In genomic region chr21:45499970-45500575, GRCh38 we compare ENCODE assay signal across 23 cellular contexts. TPM values are rescaled to one million over a fixed set of nuclear protein-coding genes. Genes with fewer than 3 reads are reported as not detected.
A peak's percentile ranks its signal among the peaks of the same experiment; 100 is the strongest.
DNase-seq lines count a peak whose midpoint lies in the region; ATAC-seq and TF ChIP-seq lines count a peak whose summit lies in the region.
"Had no signal": no experiment of that assay in that cellular context is flagged by ENCODE, and none has a peak within 500 bp of the region (broad histone marks: within the 10 kb centered on the region; RNA-seq: fewer than 3 reads in every experiment).

No MANE protein-coding gene starts in this region.

- H3K9me3 ChIP-seq in sigmoid colon: no peaks in the 10 kb centered on the region
- H3K9me3 ChIP-seq: gastroesophageal sphincter, suprapubic skin, uterus had no signal

- peaks cover 0 to 41% (median 15%) of the 10 kb centered on the region in 4 donors for H3K36me3 ChIP-seq in sigmoid colon
- H3K36me3 ChIP-seq: uterus had no signal

- no peak for TF ChIP-seq CTCF in sigmoid colon (IDR thresholded peaks at IDR 0.05)

- no peaks in the 10 kb centered on the region for H3K4me1 ChIP-seq in sigmoid colon
- H3K4me1 ChIP-seq: gastroesophageal sphincter, suprapubic skin, uterus had no signal

- DNase-seq in activated T-cell treated with anti-CD3 and anti-CD28 coated beads, Interleukin-2, amount 50 U/mL, for 24 hours: peak; percentile 6
- DNase-seq in activated T-cell treated with anti-CD3 and anti-CD28 coated beads, Interleukin-2, amount 50 U/mL, for 48 hours: no peak
- no peak for DNase-seq in activated T-helper 1 cell treated with anti-CD3 and anti-CD28 coated beads, Interleukin-12 subunit alpha, Interleukin-12 subunit beta, Interleukin-2, Interleukin-4 antibody, amounts not matched to agents 30 ng/mL and 10 ng/mL and 1 ng/mL, durations not matched to agents 14 hours and 24 hours and 36 hours (ENCODE audit: low spot score)
- no peak for DNase-seq in immature natural killer cell
- peak; percentile 33 for DNase-seq in sigmoid colon
- DNase-seq in AG08396 (ENCODE audit: low spot score): no peak
- no peak for DNase-seq in NCI-H774 (lab: John Stamatoyannopoulos, UW)
- DNase-seq: activated CD4-positive, alpha-beta T cell treated with anti-CD3 and anti-CD28 coated beads, Interleukin-2, amount 50 U/mL, for 48 hours; activated naive CD4-positive, alpha-beta T cell; NCI-H1092; NCI-H2029 treated with DMSO at 0.1 percent for 48 hours; NCI-H226; RPMI8226; stimulated activated CD4-positive, alpha-beta T cell treated with anti-CD3 and anti-CD28 coated beads, Interleukin-4, amount 100 ng/mL, for 1 hour had no signal

- intact Hi-C loops in activated T-helper 1 cell treated with anti-CD3 and anti-CD28 coated beads, Interleukin-12 subunit alpha, Interleukin-12 subunit beta, Interleukin-2, Interleukin-4 antibody, amounts not matched to agents 30 ng/mL and 10 ng/mL and 1 ng/mL, durations not matched to agents 14 hours and 24 hours and 36 hours (cut with micrococcal nuclease): no loop called here
- intact Hi-C loops in sigmoid colon (cut with DNase I): no loop called here

- H3K27me3 Mint-ChIP-seq in activated T-cell treated with anti-CD3 and anti-CD28 coated beads, Interleukin-2, amount 50 U/mL, for 24 hours: no peaks in the 10 kb centered on the region
- H3K27me3 Mint-ChIP-seq in activated T-helper 1 cell treated with anti-CD3 and anti-CD28 coated beads, Interleukin-12 subunit alpha, Interleukin-12 subunit beta, Interleukin-2, Interleukin-4 antibody, amounts not matched to agents 30 ng/mL and 10 ng/mL and 1 ng/mL, durations not matched to agents 14 hours and 24 hours and 36 hours (ENCODE audit: insufficient read depth): no peaks in the 10 kb centered on the region
- peaks cover 5 to 6% (median 6%) of the 10 kb centered on the region in 3 donors for H3K27me3 Mint-ChIP-seq in immature natural killer cell (ENCODE audit: low read depth in 3 of 3)

- no peaks in the 10 kb centered on the region for H3K9me3 Mint-ChIP-seq in activated T-cell treated with anti-CD3 and anti-CD28 coated beads, Interleukin-2, amount 50 U/mL, for 24 hours
- peaks cover 6% of the 10 kb centered on the region for H3K9me3 Mint-ChIP-seq in activated T-helper 1 cell treated with anti-CD3 and anti-CD28 coated beads, Interleukin-12 subunit alpha, Interleukin-12 subunit beta, Interleukin-2, Interleukin-4 antibody, amounts not matched to agents 30 ng/mL and 10 ng/mL and 1 ng/mL, durations not matched to agents 14 hours and 24 hours and 36 hours
- no peaks in the 10 kb centered on the region for H3K9me3 Mint-ChIP-seq in immature natural killer cell
- H3K9me3 Mint-ChIP-seq: T-helper 2 cell treated with Interferon-gamma antibody and Interleukin-4, amounts not matched to agents 5 μg/mL and 100 μg/mL, for 36 hours had no signal

- no peaks in the 10 kb centered on the region for H3K27me3 ChIP-seq in sigmoid colon
- H3K27me3 ChIP-seq: gastroesophageal sphincter, suprapubic skin, uterus had no signal

- no peak overlapping the region for H3K4me3 Mint-ChIP-seq in activated T-cell treated with anti-CD3 and anti-CD28 coated beads, Interleukin-2, amount 50 U/mL, for 24 hours
- no peak overlapping the region for H3K4me3 Mint-ChIP-seq in activated T-helper 1 cell treated with anti-CD3 and anti-CD28 coated beads, Interleukin-12 subunit alpha, Interleukin-12 subunit beta, Interleukin-2, Interleukin-4 antibody, amounts not matched to agents 30 ng/mL and 10 ng/mL and 1 ng/mL, durations not matched to agents 14 hours and 24 hours and 36 hours
- no peak overlapping the region for H3K4me3 Mint-ChIP-seq in immature natural killer cell
- H3K4me3 Mint-ChIP-seq: stimulated activated memory B cell treated with anti-CD40 and anti-IgM and Interleukin-4, amounts not matched to agents 10 μg/mL and 1 μg/mL and 100 μg/mL, for 72 hours; T-helper 2 cell treated with Interferon-gamma antibody and Interleukin-4, amounts not matched to agents 5 μg/mL and 100 μg/mL, for 36 hours had no signal

- no peaks in the 10 kb centered on the region for H3K36me3 Mint-ChIP-seq in activated T-cell treated with anti-CD3 and anti-CD28 coated beads, Interleukin-2, amount 50 U/mL, for 24 hours (ENCODE audit: low read depth)
- H3K36me3 Mint-ChIP-seq in activated T-helper 1 cell treated with anti-CD3 and anti-CD28 coated beads, Interleukin-12 subunit alpha, Interleukin-12 subunit beta, Interleukin-2, Interleukin-4 antibody, amounts not matched to agents 30 ng/mL and 10 ng/mL and 1 ng/mL, durations not matched to agents 14 hours and 24 hours and 36 hours (ENCODE audit: low read depth): peaks cover 2% of the 10 kb centered on the region
- H3K36me3 Mint-ChIP-seq in immature natural killer cell: peaks cover 0 to 4% (median 0%) of the 10 kb centered on the region in 3 donors
- H3K36me3 Mint-ChIP-seq: stimulated activated memory B cell treated with anti-CD40 and anti-IgM and Interleukin-4, amounts not matched to agents 10 μg/mL and 1 μg/mL and 100 μg/mL, for 72 hours had no signal

- 75 to 87% methylated on average over 6 of the region's 6 CpGs for WGBS in sigmoid colon, 2 donors

- ATAC-seq in GM19328 (IDR thresholded peaks at IDR 0.05; ENCODE audit: unreplicated experiment): no peak
- ATAC-seq: gastroesophageal sphincter; HCT116; SK-N-SH treated with all-trans-retinoic acid at 6 μM for 48 hours; stimulated activated memory B cell treated with anti-CD40 and anti-IgM and Interleukin-4, amounts not matched to agents 10 μg/mL and 1 μg/mL and 100 μg/mL, for 72 hours had no signal

- no peak overlapping the region for H3K4me3 ChIP-seq in sigmoid colon
- H3K4me3 ChIP-seq: gastroesophageal sphincter, suprapubic skin, uterus had no signal

- no peak for TF ChIP-seq POLR2A in sigmoid colon (IDR thresholded peaks at IDR 0.05)

- H3K27ac Mint-ChIP-seq in activated T-cell treated with anti-CD3 and anti-CD28 coated beads, Interleukin-2, amount 50 U/mL, for 24 hours: peak overlapping the region; percentile 2
- H3K27ac Mint-ChIP-seq in activated T-helper 1 cell treated with anti-CD3 and anti-CD28 coated beads, Interleukin-12 subunit alpha, Interleukin-12 subunit beta, Interleukin-2, Interleukin-4 antibody, amounts not matched to agents 30 ng/mL and 10 ng/mL and 1 ng/mL, durations not matched to agents 14 hours and 24 hours and 36 hours: peak overlapping the region; percentile 35
- peak overlapping the region in 4 of 6 donors; percentile 6 to 77 (median 66) for H3K27ac Mint-ChIP-seq in immature natural killer cell
- H3K27ac Mint-ChIP-seq: stimulated activated memory B cell treated with anti-CD40 and anti-IgM and Interleukin-4, amounts not matched to agents 10 μg/mL and 1 μg/mL and 100 μg/mL, for 72 hours; T-helper 2 cell treated with Interferon-gamma antibody and Interleukin-4, amounts not matched to agents 5 μg/mL and 100 μg/mL, for 36 hours had no signal

- H3K4me1 Mint-ChIP-seq in activated T-cell treated with anti-CD3 and anti-CD28 coated beads, Interleukin-2, amount 50 U/mL, for 24 hours (ENCODE audit: low read depth): no peaks in the 10 kb centered on the region
- peaks cover 7% of the 10 kb centered on the region for H3K4me1 Mint-ChIP-seq in activated T-helper 1 cell treated with anti-CD3 and anti-CD28 coated beads, Interleukin-12 subunit alpha, Interleukin-12 subunit beta, Interleukin-2, Interleukin-4 antibody, amounts not matched to agents 30 ng/mL and 10 ng/mL and 1 ng/mL, durations not matched to agents 14 hours and 24 hours and 36 hours (ENCODE audit: low read depth)
- peaks cover 4 to 8% of the 10 kb centered on the region in 2 donors for H3K4me1 Mint-ChIP-seq in immature natural killer cell
- H3K4me1 Mint-ChIP-seq: stimulated activated memory B cell treated with anti-CD40 and anti-IgM and Interleukin-4, amounts not matched to agents 10 μg/mL and 1 μg/mL and 100 μg/mL, for 72 hours had no signal

- no peak overlapping the region for H3K27ac ChIP-seq in sigmoid colon
- H3K27ac ChIP-seq: gastroesophageal sphincter, HL-60, suprapubic skin, uterus had no signal

- TF ChIP-seq EP300 in sigmoid colon (IDR thresholded peaks at IDR 0.05): no peak

RNA-seq across cellular contexts. Expression of gene SLC19A1, which starts 42.2 kb away (rescaled TPM):
- 104 and 105 TPM in 2 replicates for total RNA-seq in activated T-helper 1 cell treated with anti-CD3 and anti-CD28 coated beads, Interleukin-12 subunit alpha, Interleukin-12 subunit beta, Interleukin-2, Interleukin-4 antibody, amounts not matched to agents 30 ng/mL and 10 ng/mL and 1 ng/mL, durations not matched to agents 14 hours and 24 hours and 36 hours
- 1 to 10 TPM in 2 of 3 donors, under 1 TPM in 1; 0.84 to 7.1 (median 1.7) TPM for polyA plus RNA-seq in immature natural killer cell
- total RNA-seq in sigmoid colon: 1 to 10 TPM; 2.1 to 6.4 (median 2.5) TPM
- 10 to 100 TPM in 1 of 3 donors, 1 to 10 TPM in 2; 1.8 to 10.7 (median 3.2) TPM for polyA plus RNA-seq in sigmoid colon

Comparison
In these comparisons a context has a peak if more than half of its experiments do, and no peak if none do; other contexts are left out.
1. DNase-seq: peak in activated T-cell treated with anti-CD3 and anti-CD28 coated beads, Interleukin-2, amount 50 U/mL, for 24 hours (single experiment) and sigmoid colon (single experiment); none in activated T-cell treated with anti-CD3 and anti-CD28 coated beads, Interleukin-2, amount 50 U/mL, for 48 hours (0 of 2), activated T-helper 1 cell treated with anti-CD3 and anti-CD28 coated beads, Interleukin-12 subunit alpha, Interleukin-12 subunit beta, Interleukin-2, Interleukin-4 antibody, amounts not matched to agents 30 ng/mL and 10 ng/mL and 1 ng/mL, durations not matched to agents 14 hours and 24 hours and 36 hours (single experiment), immature natural killer cell (0 of 3), AG08396 (single experiment) and NCI-H774 (single experiment).
2. H3K27ac Mint-ChIP-seq: peak in every context shown above with its lines; median percentile 66 in immature natural killer cell; 35 in activated T-helper 1 cell treated with anti-CD3 and anti-CD28 coated beads, Interleukin-12 subunit alpha, Interleukin-12 subunit beta, Interleukin-2, Interleukin-4 antibody, amounts not matched to agents 30 ng/mL and 10 ng/mL and 1 ng/mL, durations not matched to agents 14 hours and 24 hours and 36 hours; 2 in activated T-cell treated with anti-CD3 and anti-CD28 coated beads, Interleukin-2, amount 50 U/mL, for 24 hours.
3. RNA of gene SLC19A1, which starts 42.2 kb away (total RNA-seq): 104 to 105 TPM in activated T-helper 1 cell treated with anti-CD3 and anti-CD28 coated beads, Interleukin-12 subunit alpha, Interleukin-12 subunit beta, Interleukin-2, Interleukin-4 antibody, amounts not matched to agents 30 ng/mL and 10 ng/mL and 1 ng/mL, durations not matched to agents 14 hours and 24 hours and 36 hours; 2.1 to 6.4 TPM in sigmoid colon; every median in the first group is over 10 times any median in the second.